Comparison of ENCODE assay signal across 27 cellular contexts in the genomic region with DNA sequence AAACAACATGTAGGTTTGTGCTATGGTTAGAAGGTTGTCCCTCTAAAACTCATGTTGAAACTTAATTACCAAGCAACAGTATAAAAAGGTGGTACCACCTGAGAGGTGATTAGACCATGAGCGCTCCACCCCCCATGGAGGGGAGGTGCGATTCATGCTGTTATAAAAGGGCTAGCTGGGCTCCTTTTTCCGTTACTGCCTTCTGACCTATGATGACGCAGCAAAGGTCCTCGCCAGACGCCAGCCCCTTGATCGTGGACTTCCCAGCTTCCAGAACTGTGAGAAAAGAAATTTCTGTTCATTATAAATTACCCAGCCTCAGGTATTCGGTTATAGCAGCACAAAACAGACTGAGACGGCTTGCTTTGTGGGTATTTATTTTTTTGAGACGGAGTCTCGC.
"Had no signal": no experiment of that assay in that cellular context is flagged by ENCODE, and none has a peak within 500 bp of the region (broad histone marks: within the 10 kb centered on the region; RNA-seq: fewer than 3 reads in every experiment).

No MANE protein-coding gene starts in this region.

- H3K27ac ChIP-seq: ascending aorta, breast epithelium, colonic mucosa had no signal

- H3K36me3 ChIP-seq: breast epithelium, cardiac muscle cell, colonic mucosa had no signal

- H3K4me3 ChIP-seq: ascending aorta, breast epithelium, cardiac muscle cell, colonic mucosa had no signal

- H3K27me3 ChIP-seq: ascending aorta, breast epithelium, cardiac muscle cell, colonic mucosa had no signal

- H3K4me3 Mint-ChIP-seq: activated CD4-positive, alpha-beta memory T cell treated with anti-CD3 and anti-CD28 coated beads, Interleukin-2, amount 10 ng/mL, durations not matched to agents 7 days and 5 days; activated CD4-positive, alpha-beta T cell treated with anti-CD3 and anti-CD28 coated beads, Interleukin-2, amount 10 ng/mL, durations not matched to agents 7 days and 5 days; activated naive CD4-positive, alpha-beta T cell treated with anti-CD3 and anti-CD28 coated beads, Interleukin-2, amount 10 ng/mL, durations not matched to agents 7 days and 5 days; activated naive CD8-positive, alpha-beta T cell treated with anti-CD3 and anti-CD28 coated beads, Interleukin-2, amount 10 ng/mL, durations not matched to agents 7 days and 5 days; activated T-cell treated with anti-CD3 and anti-CD28 coated beads, Interleukin-2, amount 50 U/mL, for 24 hours; activated T-cell treated with anti-CD3 and anti-CD28 coated beads, Interleukin-2, amount 50 U/mL, for 72 hours; brain had no signal

- H3K4me1 ChIP-seq: ascending aorta, breast epithelium, colonic mucosa had no signal

- H3K4me1 Mint-ChIP-seq: activated CD4-positive, alpha-beta memory T cell treated with anti-CD3 and anti-CD28 coated beads, Interleukin-2, amount 10 ng/mL, durations not matched to agents 7 days and 5 days had no signal

- H3K27me3 Mint-ChIP-seq: activated CD4-positive, alpha-beta memory T cell treated with anti-CD3 and anti-CD28 coated beads, Interleukin-2, amount 10 ng/mL, durations not matched to agents 7 days and 5 days; activated CD4-positive, alpha-beta T cell treated with anti-CD3 and anti-CD28 coated beads, Interleukin-2, amount 10 ng/mL, durations not matched to agents 7 days and 5 days; activated naive CD8-positive, alpha-beta T cell treated with anti-CD3 and anti-CD28 coated beads, Interleukin-2, amount 10 ng/mL, durations not matched to agents 7 days and 5 days; activated T-cell treated with anti-CD3 and anti-CD28 coated beads, Interleukin-2, amount 50 U/mL, for 24 hours had no signal

- H3K36me3 Mint-ChIP-seq: activated naive CD4-positive, alpha-beta T cell treated with anti-CD3 and anti-CD28 coated beads, Interleukin-2, amount 50 U/mL, for 72 hours had no signal

- DNase-seq: activated CD4-positive, alpha-beta memory T cell treated with anti-CD3 and anti-CD28 coated beads, Interleukin-2, amount 10 ng/mL, durations not matched to agents 7 days and 5 days; activated CD4-positive, alpha-beta T cell treated with anti-CD3 and anti-CD28 coated beads for 4 hours; activated CD4-positive, alpha-beta T cell treated with anti-CD3 and anti-CD28 coated beads, Interleukin-2, amount 10 ng/mL, durations not matched to agents 7 days and 5 days; activated CD4-positive, alpha-beta T cell treated with anti-CD3 and anti-CD28 coated beads, Interleukin-2, amount 50 U/mL, for 4 hours; activated CD4-positive, CD25-positive, alpha-beta regulatory T cell; activated CD4-positive, CD25-positive, alpha-beta regulatory T cell treated with anti-CD3 and anti-CD28 coated beads, Interleukin-2, amount 50 U/mL, for 72 hours; activated CD8-positive, alpha-beta memory T cell treated with anti-CD3 and anti-CD28 coated beads, Interleukin-2, amount 50 U/mL, for 48 hours; activated gamma-delta T cell; activated naive CD4-positive, alpha-beta T cell; activated naive CD4-positive, alpha-beta T cell treated with anti-CD3 and anti-CD28 coated beads, Interleukin-2, amount 10 ng/mL, durations not matched to agents 7 days and 5 days; activated naive CD8-positive, alpha-beta T cell treated with anti-CD3 and anti-CD28 coated beads, Interleukin-2, amount 10 ng/mL, durations not matched to agents 7 days and 5 days; activated T-cell treated with anti-CD3 and anti-CD28 coated beads for 4 hours; activated T-cell treated with anti-CD3 and anti-CD28 coated beads, Interleukin-2, amount 50 U/mL, for 24 hours; activated T-cell treated with anti-CD3 and anti-CD28 coated beads, Interleukin-2, amount 50 U/mL, for 72 hours; central memory CD4-positive, alpha-beta T cell; cerebellar nuclear complex; colonic mucosa; effector CD8-positive, alpha-beta T cell; foreskin fibroblast; head of caudate nucleus; T-helper 2 cell had no signal

- H3K9me3 Mint-ChIP-seq: activated CD4-positive, alpha-beta memory T cell treated with anti-CD3 and anti-CD28 coated beads, Interleukin-2, amount 10 ng/mL, durations not matched to agents 7 days and 5 days; activated CD4-positive, alpha-beta T cell treated with anti-CD3 and anti-CD28 coated beads, Interleukin-2, amount 10 ng/mL, durations not matched to agents 7 days and 5 days; activated naive CD4-positive, alpha-beta T cell treated with anti-CD3 and anti-CD28 coated beads, Interleukin-2, amount 10 ng/mL, durations not matched to agents 7 days and 5 days; activated naive CD4-positive, alpha-beta T cell treated with anti-CD3 and anti-CD28 coated beads, Interleukin-2, amount 50 U/mL, for 72 hours; activated naive CD8-positive, alpha-beta T cell treated with anti-CD3 and anti-CD28 coated beads, Interleukin-2, amount 10 ng/mL, durations not matched to agents 7 days and 5 days; activated T-cell treated with anti-CD3 and anti-CD28 coated beads, Interleukin-2, amount 50 U/mL, for 24 hours; activated T-cell treated with anti-CD3 and anti-CD28 coated beads, Interleukin-2, amount 50 U/mL, for 72 hours had no signal

- H3K27ac Mint-ChIP-seq: activated CD4-positive, alpha-beta memory T cell treated with anti-CD3 and anti-CD28 coated beads, Interleukin-2, amount 10 ng/mL, durations not matched to agents 7 days and 5 days; activated CD4-positive, alpha-beta T cell treated with anti-CD3 and anti-CD28 coated beads, Interleukin-2, amount 10 ng/mL, durations not matched to agents 7 days and 5 days; activated naive CD4-positive, alpha-beta T cell treated with anti-CD3 and anti-CD28 coated beads, Interleukin-2, amount 10 ng/mL, durations not matched to agents 7 days and 5 days; activated naive CD4-positive, alpha-beta T cell treated with anti-CD3 and anti-CD28 coated beads, Interleukin-2, amount 50 U/mL, for 72 hours; activated naive CD8-positive, alpha-beta T cell treated with anti-CD3 and anti-CD28 coated beads, Interleukin-2, amount 10 ng/mL, durations not matched to agents 7 days and 5 days; activated T-cell treated with anti-CD3 and anti-CD28 coated beads, Interleukin-2, amount 50 U/mL, for 24 hours; activated T-cell treated with anti-CD3 and anti-CD28 coated beads, Interleukin-2, amount 50 U/mL, for 72 hours had no signal

- ATAC-seq: activated naive CD4-positive, alpha-beta T cell treated with anti-CD3 and anti-CD28 coated beads, Interleukin-2, amount 50 U/mL, for 72 hours; activated T-cell treated with anti-CD3 and anti-CD28 coated beads, Interleukin-2, amount 50 U/mL, for 72 hours; esophagus mucosa had no signal

- H3K9me3 ChIP-seq: ascending aorta, breast epithelium, colonic mucosa had no signal
